ENCODE assay signal across 6 cellular contexts in the genomic region with DNA sequence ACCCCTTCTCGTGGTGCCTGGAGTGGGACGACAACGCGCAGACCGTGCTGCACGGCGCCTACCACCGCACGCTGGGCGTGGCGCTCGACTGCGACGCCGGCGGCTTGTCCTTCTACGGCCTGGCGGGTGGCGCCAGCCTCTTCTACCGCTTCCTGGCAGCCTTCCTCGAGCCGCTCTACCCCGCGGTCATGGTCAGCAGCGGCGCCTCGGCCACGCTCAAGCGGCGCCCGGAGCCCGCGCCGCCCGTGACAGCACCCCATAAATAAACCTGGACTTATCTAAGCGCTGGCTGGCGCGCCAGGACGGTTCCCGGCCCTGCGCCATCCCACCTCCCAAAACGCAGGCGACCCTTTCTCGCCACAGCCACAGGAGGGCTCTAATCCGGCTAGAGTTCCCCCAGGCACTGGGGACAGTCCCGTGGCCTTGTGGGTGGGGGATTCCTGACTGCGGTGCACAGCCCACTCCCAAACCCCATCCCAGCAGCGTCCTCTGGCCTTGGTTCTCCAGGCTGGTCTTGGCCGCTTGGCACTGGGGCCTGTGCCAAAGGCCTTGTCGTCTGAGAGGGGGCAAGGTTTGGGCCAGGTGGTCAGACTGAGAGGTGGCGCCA. TPM values are rescaled to one million over a fixed set of nuclear protein-coding genes. Genes with fewer than 3 reads are reported as not detected.
DNase-seq lines count a peak whose midpoint lies in the region; ATAC-seq, FAIRE-seq and TF ChIP-seq lines count a peak whose summit lies in the region.

No MANE protein-coding gene starts in this region.

- no TSS peak for BruUV-seq in K562 (replicated peaks; lab: Mats Ljungman, UMichigan)

- no peak overlapping the region for H3K4me3 ChIP-seq in K562
- H3K4me3 ChIP-seq in SJCRH30, result no peak overlapping the region

- in situ Hi-C loops in K562 (cut with MboI), result no loop called here

- intact Hi-C loops in K562 (cut with micrococcal nuclease), result no loop called here

- H3K27me3 Mint-ChIP-seq in naive thymus-derived CD8-positive, alpha-beta T cell, result no peaks in the 10 kb centered on the region

- peak overlapping the region in 1 of 2 experiments; percentile 72; a peak in 2 of 4 replicates for H3K9ac ChIP-seq in K562 (ENCODE audit: insufficient read depth in 1 of 2, low read depth in 2 of 2, low read length in 2 of 2)

- TF ChIP-seq POLR2A in K562 (conservative IDR thresholded peaks at IDR 0.05), result no peak

- DNase-seq in ELF-1 (ENCODE audit: low read depth, low spot score) (peak; percentile 71), NCI-H2029 (lab: John Stamatoyannopoulos, UW) (peak; percentile 53), K562 (ENCODE audit: extremely low read depth in 1 of 4, low spot score in 3 of 4) (no peak), NCI-H345 treated with DMSO at 0.1 percent for 48 hours (lab: John Stamatoyannopoulos, UW; ENCODE audit: unreplicated experiment) (no peak), SJCRH30 (no peak)
- peak in 7 of 10 donors; percentile 11 to 47 (median 40) for DNase-seq in naive thymus-derived CD8-positive, alpha-beta T cell

- no peak for TF ChIP-seq CTCF in K562 (IDR thresholded peaks at IDR 0.05 in 2 of 3, conservative IDR thresholded peaks at IDR 0.05 in 1 of 3; ENCODE audit: insufficient read depth in 2 of 3, low read depth in 1 of 3, low read length in 3 of 3)

- CTCF ChIA-PET in K562 (lab: Yijun Ruan, JAX; ENCODE audit: low intra/inter-chr PET ratio), result no interaction called here

- no peaks in the 10 kb centered on the region for H3K9me3 Mint-ChIP-seq in naive thymus-derived CD8-positive, alpha-beta T cell

- ATAC-seq in K562, result no peak
- ATAC-seq in naive thymus-derived CD8-positive, alpha-beta T cell, result peak; percentile 90 to 96

- POLR2A ChIA-PET in K562 (lab: Yijun Ruan, JAX), result interaction anchor here (0.7 to 1.7 kb wide), 4 partner anchors 9 to 119 kb away, joined by 3 to 7 read pairs (median 4); a partner anchor contains a TSS
- POLR2A ChIA-PET in naive thymus-derived CD8-positive, alpha-beta T cell (lab: Charles Lee), result interaction anchor here (0.7 to 3.8 kb wide), 9 partner anchors 9 to 55 kb away, joined by 3 to 21 read pairs (median 5); a partner anchor contains a TSS

- no peaks in the 10 kb centered on the region for H4K20me1 ChIP-seq in K562 (replicated peaks; ENCODE audit: control insufficient read depth, insufficient read depth, low read length)

- H3K79me2 ChIP-seq in K562 (ENCODE audit: control insufficient read depth, insufficient read depth, low read length), result no peaks in the 10 kb centered on the region

- no peak for TF ChIP-seq EP300 in K562 (IDR thresholded peaks at IDR 0.05; ENCODE audit: low read length)

- FAIRE-seq in K562 (lab: Jason Lieb, UNC), result no peak

- peak overlapping the region in 8 of 10 donors; percentile 20 to 85 (median 62) for H3K27ac Mint-ChIP-seq in naive thymus-derived CD8-positive, alpha-beta T cell

- WGBS in K562 (ENCODE audit: insufficient coverage, low coverage, missing lambda C conversion rate), result 93% methylated on average over 25 of the region's 51 CpGs

- H3K36me3 ChIP-seq in K562 (ENCODE audit: control insufficient read depth, insufficient read depth, low read length), result no peaks in the 10 kb centered on the region
- H3K36me3 ChIP-seq in SJCRH30, result no peaks in the 10 kb centered on the region

- H3K4me1 Mint-ChIP-seq in naive thymus-derived CD8-positive, alpha-beta T cell, result peaks cover 5 to 20% (median 13%) of the 10 kb centered on the region in 4 donors

- H2AFZ ChIP-seq in K562 (ENCODE audit: low read depth, low read length), result no peak overlapping the region

- no peaks in the 10 kb centered on the region for H3K9me1 ChIP-seq in K562 (ENCODE audit: control insufficient read depth, insufficient read depth, low read length)

- TF ChIP-seq RAD21 in K562 (CRISPR knock-in tag; conservative IDR thresholded peaks at IDR 0.05 in 1 of 2, IDR thresholded peaks at IDR 0.05 in 1 of 2), result no peak

- H3K4me1 ChIP-seq in K562 (replicated peaks in 1 of 2; ENCODE audit: control insufficient read depth in 2 of 2, insufficient read depth in 2 of 2, low read length in 2 of 2), result peaks cover 24 to 46% of the 10 kb centered on the region in 2 experiments
- peaks cover 53% of the 10 kb centered on the region for H3K4me1 ChIP-seq in SJCRH30

- H3K27me3 ChIP-seq in K562 (ENCODE audit: control insufficient read depth in 2 of 2, insufficient read depth in 2 of 2, low read length in 2 of 2) (no peaks in the 10 kb centered on the region), SJCRH30 (no peaks in the 10 kb centered on the region)

- H3K9me3 ChIP-seq in K562 (replicated peaks; ENCODE audit: control insufficient read depth, insufficient read depth, low read depth, low read length), result no peaks in the 10 kb centered on the region
- no peaks in the 10 kb centered on the region for H3K9me3 ChIP-seq in SJCRH30 (replicated peaks)

- H3K36me3 Mint-ChIP-seq in naive thymus-derived CD8-positive, alpha-beta T cell, result no peaks in the 10 kb centered on the region

- no peak overlapping the region for H3K27ac ChIP-seq in K562 (ENCODE audit: extremely low read depth, low read depth, low read length)
- no peak overlapping the region for H3K27ac ChIP-seq in SJCRH30

- peak overlapping the region; percentile 64 to 86 (median 76) for H3K4me3 Mint-ChIP-seq in naive thymus-derived CD8-positive, alpha-beta T cell

- no peak overlapping the region for H3K4me2 ChIP-seq in K562 (ENCODE audit: insufficient read depth, low read length)

RNA-seq across cellular contexts. Expression of a gene that starts 10.2 kb away (rescaled TPM):
- 3.1 and 9.9 TPM in 2 replicates for total RNA-seq in K562 (2011; cell fraction: chromatin; rRNA removed; ENCODE audit: low replicate concordance)
- 6.2 and 7.8 TPM in 2 replicates for total RNA-seq in K562 (2011; cell fraction: nucleolus; rRNA removed)
- 3.5 and 5.4 TPM in 2 replicates for total RNA-seq in K562 (2011; cell fraction: nucleoplasm; rRNA removed)
- total RNA-seq in K562 (2014; rRNA removed), result 0.65 and 1.1 TPM in 2 replicates
- 0.64 and 0.65 TPM in 2 replicates for total RNA-seq in K562 (2014; rRNA removed; fragmentation: Illumina TruSeq; extraction: Trizol)
- total RNA-seq in K562 (2015; rRNA removed; fragmentation: Illumina TruSeq; extraction: Trizol), result 0.33 and 0.75 TPM in 2 replicates
- total RNA-seq in K562 (2021), result 2.6 and 3.1 TPM in 2 replicates
- 1.2 and 1.8 TPM in 2 replicates for polyA plus RNA-seq in K562 (2011; rRNA removed)
- polyA plus RNA-seq in K562 (2011; cell fraction: cytosol; rRNA removed), result 2.0 and 4.5 TPM in 2 replicates
- polyA plus RNA-seq in K562 (2011; cell fraction: nucleus; rRNA removed), result 8.3 and 12.8 TPM in 2 replicates
- 1.1 and 4.0 TPM in 2 replicates for polyA plus RNA-seq in K562 (2012)
- polyA plus RNA-seq in K562 (2014; fragmentation: Illumina TruSeq; extraction: Trizol), result 0.91 and 1.8 TPM in 2 replicates
- polyA plus RNA-seq in K562 (2014; fragmentation: Nextera tagmentation; extraction: Ambion mirVana), result under 1 TPM; 0.06 to 0.11 TPM
- 1.8 and 2.4 TPM in 2 replicates for polyA plus RNA-seq in K562 (2014; rRNA removed)
- polyA minus RNA-seq in K562 (2011; rRNA and poly(A)+ RNA removed), result 0.63 and 0.88 TPM in 2 replicates
- polyA minus RNA-seq in K562 (2011; cell fraction: cytosol; rRNA and poly(A)+ RNA removed), result 2.2 and 2.7 TPM in 2 replicates
- polyA minus RNA-seq in K562 (2011; cell fraction: nucleus; rRNA and poly(A)+ RNA removed), result 2.2 and 2.4 TPM in 2 replicates
- 10 to 100 TPM; 14.2 to 14.8 TPM for total RNA-seq in naive thymus-derived CD8-positive, alpha-beta T cell
- polyA plus RNA-seq in naive thymus-derived CD8-positive, alpha-beta T cell, result 1 to 10 TPM; 1.4 to 4.1 (median 3.1) TPM
- total RNA-seq in SJCRH30 (2014; rRNA removed; shearing (Covaris generic)), result 0.04 TPM in 1 of 2 replicates, not detected in the other

RNA-seq across cellular contexts. Expression of a gene that starts 30.6 kb away (rescaled TPM):
- 19.7 and 30.0 TPM in 2 replicates for total RNA-seq in K562 (2011; cell fraction: chromatin; rRNA removed; ENCODE audit: low replicate concordance)
- total RNA-seq in K562 (2011; cell fraction: nucleolus; rRNA removed), result 16.8 and 17.0 TPM in 2 replicates
- 19.6 and 20.1 TPM in 2 replicates for total RNA-seq in K562 (2011; cell fraction: nucleoplasm; rRNA removed)
- total RNA-seq in K562 (2014; rRNA removed) (11.2 and 15.3 TPM in 2 replicates), K562 (2014; rRNA removed; fragmentation: Illumina TruSeq; extraction: Trizol) (13.5 and 13.8 TPM in 2 replicates), K562 (2015; rRNA removed; fragmentation: Illumina TruSeq; extraction: Trizol) (15.9 and 16.4 TPM in 2 replicates), K562 (2021) (18.1 and 20.2 TPM in 2 replicates)
- polyA plus RNA-seq in K562 (2011; rRNA removed) (32.5 and 32.9 TPM in 2 replicates), K562 (2014; fragmentation: Illumina TruSeq; extraction: Trizol) (22.3 and 22.9 TPM in 2 replicates), K562 (2014; fragmentation: Nextera tagmentation; extraction: Ambion mirVana) (1 to 10 TPM; 1.7 to 2.3 TPM), K562 (2014; rRNA removed) (15.8 and 16.0 TPM in 2 replicates)
- polyA plus RNA-seq in K562 (2011; cell fraction: cytosol; rRNA removed), result 25.1 and 26.6 TPM in 2 replicates
- polyA plus RNA-seq in K562 (2011; cell fraction: nucleus; rRNA removed), result 21.0 and 22.5 TPM in 2 replicates
- 14.4 and 17.7 TPM in 2 replicates for polyA plus RNA-seq in K562 (2012)
- 19.9 and 22.9 TPM in 2 replicates for polyA minus RNA-seq in K562 (2011; rRNA and poly(A)+ RNA removed)
- 13.4 and 13.6 TPM in 2 replicates for polyA minus RNA-seq in K562 (2011; cell fraction: cytosol; rRNA and poly(A)+ RNA removed)
- polyA minus RNA-seq in K562 (2011; cell fraction: nucleus; rRNA and poly(A)+ RNA removed), result 4.6 and 5.8 TPM in 2 replicates
- total RNA-seq in naive thymus-derived CD8-positive, alpha-beta T cell, result 10 to 100 TPM; 25.0 to 28.6 TPM
- 10 to 100 TPM in 1 of 3 donors, 1 to 10 TPM in 2; 6.8 to 10.9 (median 7.8) TPM for polyA plus RNA-seq in naive thymus-derived CD8-positive, alpha-beta T cell
- 34.4 and 34.5 TPM in 2 replicates for total RNA-seq in SJCRH30 (2014; rRNA removed; shearing (Covaris generic))

RNA-seq across cellular contexts. Expression of a gene that starts 30.8 kb away (rescaled TPM):
- total RNA-seq in K562 (2011; cell fraction: chromatin; rRNA removed; ENCODE audit: low replicate concordance), result 64.6 and 79.5 TPM in 2 replicates
- 65.9 and 72.6 TPM in 2 replicates for total RNA-seq in K562 (2011; cell fraction: nucleolus; rRNA removed)
- total RNA-seq in K562 (2011; cell fraction: nucleoplasm; rRNA removed), result 81.0 and 96.9 TPM in 2 replicates
- total RNA-seq in K562 (2014; rRNA removed) (274 and 295 TPM in 2 replicates), K562 (2014; rRNA removed; fragmentation: Illumina TruSeq; extraction: Trizol) (600 and 662 TPM in 2 replicates), K562 (2015; rRNA removed; fragmentation: Illumina TruSeq; extraction: Trizol) (432 TPM in 2 replicates), K562 (2021) (300 and 341 TPM in 2 replicates)
- polyA plus RNA-seq in K562 (2011; rRNA removed) (248 and 271 TPM in 2 replicates), K562 (2014; fragmentation: Illumina TruSeq; extraction: Trizol) (452 and 457 TPM in 2 replicates), K562 (2014; fragmentation: Nextera tagmentation; extraction: Ambion mirVana) (100 to 1,000 TPM; 786 to 828 TPM), K562 (2014; rRNA removed) (339 and 381 TPM in 2 replicates)
- 220 and 388 TPM in 2 replicates for polyA plus RNA-seq in K562 (2011; cell fraction: cytosol; rRNA removed)
- 118 and 154 TPM in 2 replicates for polyA plus RNA-seq in K562 (2011; cell fraction: nucleus; rRNA removed)
- polyA plus RNA-seq in K562 (2012), result 552 and 708 TPM in 2 replicates
- 307 and 324 TPM in 2 replicates for polyA minus RNA-seq in K562 (2011; rRNA and poly(A)+ RNA removed)
- polyA minus RNA-seq in K562 (2011; cell fraction: cytosol; rRNA and poly(A)+ RNA removed), result 119 and 125 TPM in 2 replicates
- 21.9 and 60.2 TPM in 2 replicates for polyA minus RNA-seq in K562 (2011; cell fraction: nucleus; rRNA and poly(A)+ RNA removed)
- total RNA-seq in naive thymus-derived CD8-positive, alpha-beta T cell, result 100 to 1,000 TPM; 149 to 160 TPM
- polyA plus RNA-seq in naive thymus-derived CD8-positive, alpha-beta T cell, result 100 to 1,000 TPM; 406 to 455 (median 449) TPM
- 337 and 350 TPM in 2 replicates for total RNA-seq in SJCRH30 (2014; rRNA removed; shearing (Covaris generic))

RNA-seq across cellular contexts. Expression of a gene that starts 32.2 kb away (rescaled TPM):
- 16.9 and 36.5 TPM in 2 replicates for total RNA-seq in K562 (2011; cell fraction: chromatin; rRNA removed; ENCODE audit: low replicate concordance)
- 20.5 and 25.8 TPM in 2 replicates for total RNA-seq in K562 (2011; cell fraction: nucleolus; rRNA removed)
- total RNA-seq in K562 (2011; cell fraction: nucleoplasm; rRNA removed), result 16.9 and 19.5 TPM in 2 replicates
- total RNA-seq in K562 (2014; rRNA removed), result 5.9 and 10.2 TPM in 2 replicates
- total RNA-seq in K562 (2014; rRNA removed; fragmentation: Illumina TruSeq; extraction: Trizol), result 4.1 and 5.1 TPM in 2 replicates
- total RNA-seq in K562 (2015; rRNA removed; fragmentation: Illumina TruSeq; extraction: Trizol), result 9.5 and 10.1 TPM in 2 replicates
- total RNA-seq in K562 (2021), result 15.2 TPM in 2 replicates
- polyA plus RNA-seq in K562 (2011; rRNA removed), result 3.9 and 8.0 TPM in 2 replicates
- 9.1 and 13.1 TPM in 2 replicates for polyA plus RNA-seq in K562 (2011; cell fraction: cytosol; rRNA removed)
- 8.4 and 8.7 TPM in 2 replicates for polyA plus RNA-seq in K562 (2011; cell fraction: nucleus; rRNA removed)
- 15.4 and 16.8 TPM in 2 replicates for polyA plus RNA-seq in K562 (2012)
- 8.7 and 12.7 TPM in 2 replicates for polyA plus RNA-seq in K562 (2014; fragmentation: Illumina TruSeq; extraction: Trizol)
- polyA plus RNA-seq in K562 (2014; fragmentation: Nextera tagmentation; extraction: Ambion mirVana), result 1 to 10 TPM; 1.4 to 2.8 TPM
- 5.9 and 8.9 TPM in 2 replicates for polyA plus RNA-seq in K562 (2014; rRNA removed)
- 8.0 and 8.3 TPM in 2 replicates for polyA minus RNA-seq in K562 (2011; rRNA and poly(A)+ RNA removed)
- polyA minus RNA-seq in K562 (2011; cell fraction: cytosol; rRNA and poly(A)+ RNA removed), result 8.3 and 9.9 TPM in 2 replicates
- polyA minus RNA-seq in K562 (2011; cell fraction: nucleus; rRNA and poly(A)+ RNA removed), result 6.9 and 11.7 TPM in 2 replicates
- total RNA-seq in naive thymus-derived CD8-positive, alpha-beta T cell, result 10 to 100 TPM; 15.6 to 16.7 TPM
- polyA plus RNA-seq in naive thymus-derived CD8-positive, alpha-beta T cell, result 1 to 10 TPM; 2.7 to 3.3 (median 2.9) TPM
- total RNA-seq in SJCRH30 (2014; rRNA removed; shearing (Covaris generic)), result 9.6 and 10.9 TPM in 2 replicates

RNA-seq across cellular contexts. Expression of a gene that starts 53.9 kb away (rescaled TPM):
- 23.9 and 63.5 TPM in 2 replicates for total RNA-seq in K562 (2011; cell fraction: chromatin; rRNA removed; ENCODE audit: low replicate concordance)
- 83.5 and 103 TPM in 2 replicates for total RNA-seq in K562 (2011; cell fraction: nucleolus; rRNA removed)
- 34.3 and 56.2 TPM in 2 replicates for total RNA-seq in K562 (2011; cell fraction: nucleoplasm; rRNA removed)
- total RNA-seq in K562 (2014; rRNA removed) (150 and 205 TPM in 2 replicates), K562 (2014; rRNA removed; fragmentation: Illumina TruSeq; extraction: Trizol) (21.5 and 31.6 TPM in 2 replicates), K562 (2015; rRNA removed; fragmentation: Illumina TruSeq; extraction: Trizol) (55.3 and 56.6 TPM in 2 replicates), K562 (2021) (94.3 and 95.0 TPM in 2 replicates)
- polyA plus RNA-seq in K562 (2011; rRNA removed) (45.0 and 55.6 TPM in 2 replicates), K562 (2014; fragmentation: Illumina TruSeq; extraction: Trizol) (31.0 and 40.2 TPM in 2 replicates), K562 (2014; fragmentation: Nextera tagmentation; extraction: Ambion mirVana) (1 to 10 TPM; 2.9 to 5.0 TPM), K562 (2014; rRNA removed) (167 and 175 TPM in 2 replicates)
- polyA plus RNA-seq in K562 (2011; cell fraction: cytosol; rRNA removed), result 71.8 and 135 TPM in 2 replicates
- 170 and 227 TPM in 2 replicates for polyA plus RNA-seq in K562 (2011; cell fraction: nucleus; rRNA removed)
- polyA plus RNA-seq in K562 (2012), result 54.2 and 75.4 TPM in 2 replicates
- 6.2 and 7.8 TPM in 2 replicates for polyA minus RNA-seq in K562 (2011; rRNA and poly(A)+ RNA removed)
- polyA minus RNA-seq in K562 (2011; cell fraction: cytosol; rRNA and poly(A)+ RNA removed), result 10.3 and 17.4 TPM in 2 replicates
- 41.6 and 46.9 TPM in 2 replicates for polyA minus RNA-seq in K562 (2011; cell fraction: nucleus; rRNA and poly(A)+ RNA removed)
- 10 to 100 TPM; 52.8 to 66.6 TPM for total RNA-seq in naive thymus-derived CD8-positive, alpha-beta T cell
- 10 to 100 TPM; 46.0 to 53.6 (median 50.6) TPM for polyA plus RNA-seq in naive thymus-derived CD8-positive, alpha-beta T cell
- total RNA-seq in SJCRH30 (2014; rRNA removed; shearing (Covaris generic)), result 34.5 and 36.0 TPM in 2 replicates

Comparison
In these comparisons a context has a peak if more than half of its experiments do, and no peak if none do; other contexts are left out.
1. DNase-seq: peak in ELF-1 (single experiment), NCI-H2029 (single experiment) and naive thymus-derived CD8-positive, alpha-beta T cell (7 of 10); none in K562 (0 of 4), NCI-H345 treated with DMSO at 0.1 percent for 48 hours (single experiment) and SJCRH30 (0 of 2).